In genomic region chr4:16391196-16391595, GRCh38 we compare ENCODE assay signal across 29 cellular contexts.
"Had no signal": no experiment of that assay in that cellular context is flagged by ENCODE, and none has a peak within 500 bp of the region (broad histone marks: within the 10 kb centered on the region; RNA-seq: fewer than 3 reads in every experiment).

No MANE protein-coding gene starts in this region.

- H3K36me3 ChIP-seq: adrenal gland, ascending aorta, brain microvascular endothelial cell, breast epithelium, cardiac muscle cell had no signal

- H3K4me3 ChIP-seq: adrenal gland, ascending aorta, body of pancreas, breast epithelium, cardiac muscle cell had no signal

- H3K9me3 ChIP-seq: adrenal gland, ascending aorta, body of pancreas, breast epithelium had no signal

- H3K27ac ChIP-seq: adrenal gland, ascending aorta, body of pancreas, brain microvascular endothelial cell, breast epithelium, cardiac muscle cell had no signal

- DNase-seq: activated effector memory CD4-positive, alpha-beta T cell treated with anti-CD3 and anti-CD28 coated beads, Interleukin-2, amount 50 U/mL, for 16 hours; activated effector memory CD4-positive, alpha-beta T cell treated with Interleukin-2 at 50 U/mL for 16 hours; activated gamma-delta T cell; activated gamma-delta T cell treated with Interleukin-2 at 50 U/mL for 16 hours; activated naive CD4-positive, alpha-beta T cell; activated naive CD4-positive, alpha-beta T cell treated with anti-CD3 and anti-CD28 coated beads for 36 hours; activated naive CD4-positive, alpha-beta T cell treated with anti-CD3 and anti-CD28 coated beads, Interleukin-2, amount 10 ng/mL, durations not matched to agents 7 days and 5 days; activated naive CD4-positive, alpha-beta T cell treated with anti-CD3 and anti-CD28 coated beads, Interleukin-2, amount 50 U/mL, for 16 hours; activated naive CD4-positive, alpha-beta T cell treated with Interleukin-2 at 50 U/mL for 16 hours; activated naive CD8-positive, alpha-beta T cell treated with anti-CD3 and anti-CD28 coated beads for 36 hours; activated naive CD8-positive, alpha-beta T cell treated with anti-CD3 and anti-CD28 coated beads, Interleukin-2, amount 10 ng/mL, durations not matched to agents 7 days and 5 days; activated naive CD8-positive, alpha-beta T cell treated with anti-CD3 and anti-CD28 coated beads, Interleukin-2, amount 50 U/mL, for 24 hours; activated T-cell treated with anti-CD3 and anti-CD28 coated beads, Interleukin-2, amount 50 U/mL, for 24 hours; activated T-cell treated with anti-CD3 and anti-CD28 coated beads, Interleukin-2, amount 50 U/mL, for 4 hours; activated T-cell treated with anti-CD3 and anti-CD28 coated beads, Interleukin-2, amount 50 U/mL, for 48 hours; activated T-cell treated with anti-CD3 and anti-CD28 coated beads, Interleukin-2, amount 50 U/mL, for 72 hours; adrenal gland; amniotic stem cell; amygdala; anterior cingulate cortex; aorta; body of pancreas; brain microvascular endothelial cell; caudate nucleus; central memory CD4-positive, alpha-beta T cell; cerebellar nuclear complex had no signal

- H3K27me3 ChIP-seq: adrenal gland, ascending aorta, body of pancreas, brain microvascular endothelial cell, breast epithelium, cardiac muscle cell had no signal
